Comparison of ENCODE assay signal across 1 cellular context in the genomic region with DNA sequence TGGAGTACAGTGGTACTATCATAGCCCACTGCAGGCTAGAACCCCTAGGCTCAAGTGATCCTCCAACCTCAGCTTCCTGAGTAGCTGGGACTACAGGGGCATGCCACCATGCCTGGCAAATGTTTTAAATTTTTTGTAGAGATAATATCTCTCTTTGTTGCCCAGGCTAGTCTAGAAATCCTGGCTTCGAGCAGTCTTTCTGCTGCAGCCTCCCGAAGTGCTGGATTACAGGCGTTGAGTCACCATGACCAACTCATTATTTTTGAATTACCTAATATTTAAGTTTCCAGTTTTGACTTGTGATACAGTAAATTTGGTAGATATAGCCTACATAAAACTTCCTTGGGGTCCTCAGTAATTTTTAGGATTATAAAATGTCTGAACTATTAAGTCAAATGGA.
TF ChIP-seq lines count a peak whose summit lies in the region.

No MANE protein-coding gene starts in this region.

TF ChIP-seq in SK-N-SH, 30 proteins besides CTCF, POLR2A, EP300 and RAD21 (continued from another document):
- no peak for TF ChIP-seq USF2 (IDR thresholded peaks at IDR 0.05; ENCODE audit: borderline replicate concordance, low read depth, low read length)
- TF ChIP-seq GATA2 (CRISPR knock-in tag; IDR thresholded peaks at IDR 0.05): no peak
- no peak for TF ChIP-seq GABPA (IDR thresholded peaks at IDR 0.05; ENCODE audit: low read depth)
- TF ChIP-seq, protein P1, sequence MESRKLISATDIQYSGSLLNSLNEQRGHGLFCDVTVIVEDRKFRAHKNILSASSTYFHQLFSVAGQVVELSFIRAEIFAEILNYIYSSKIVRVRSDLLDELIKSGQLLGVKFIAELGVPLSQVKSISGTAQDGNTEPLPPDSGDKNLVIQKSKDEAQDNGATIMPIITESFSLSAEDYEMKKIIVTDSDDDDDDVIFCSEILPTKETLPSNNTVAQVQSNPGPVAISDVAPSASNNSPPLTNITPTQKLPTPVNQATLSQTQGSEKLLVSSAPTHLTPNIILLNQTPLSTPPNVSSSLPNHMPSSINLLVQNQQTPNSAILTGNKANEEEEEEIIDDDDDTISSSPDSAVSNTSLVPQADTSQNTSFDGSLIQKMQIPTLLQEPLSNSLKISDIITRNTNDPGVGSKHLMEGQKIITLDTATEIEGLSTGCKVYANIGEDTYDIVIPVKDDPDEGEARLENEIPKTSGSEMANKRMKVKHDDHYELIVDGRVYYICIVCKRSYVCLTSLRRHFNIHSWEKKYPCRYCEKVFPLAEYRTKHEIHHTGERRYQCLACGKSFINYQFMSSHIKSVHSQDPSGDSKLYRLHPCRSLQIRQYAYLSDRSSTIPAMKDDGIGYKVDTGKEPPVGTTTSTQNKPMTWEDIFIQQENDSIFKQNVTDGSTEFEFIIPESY (IDR thresholded peaks at IDR 0.05; ENCODE audit: borderline replicate concordance, low read depth): peak; percentile 43; the same call in 1 of the 2 replicates
- no peak for TF ChIP-seq MEF2A (IDR thresholded peaks at IDR 0.05; ENCODE audit: borderline replicate concordance, low read depth)
- no peak for TF ChIP-seq MXI1 (IDR thresholded peaks at IDR 0.05; ENCODE audit: low read depth, low read length)
- TF ChIP-seq RCOR1 (IDR thresholded peaks at IDR 0.05; ENCODE audit: low read length): no peak
- no peak for TF ChIP-seq SMC3 (IDR thresholded peaks at IDR 0.05; ENCODE audit: low read depth, low read length)
- TF ChIP-seq REST (IDR thresholded peaks at IDR 0.05; ENCODE audit: low read depth, low read length): no peak
- TF ChIP-seq TAF1 (IDR thresholded peaks at IDR 0.05; ENCODE audit: borderline replicate concordance, low read depth, low read length): no peak
- no peak for TF ChIP-seq IRF3 (IDR thresholded peaks at IDR 0.05; ENCODE audit: low read depth, low read length)
